ENCODE assay signal across 13 cellular contexts in the genomic region with DNA sequence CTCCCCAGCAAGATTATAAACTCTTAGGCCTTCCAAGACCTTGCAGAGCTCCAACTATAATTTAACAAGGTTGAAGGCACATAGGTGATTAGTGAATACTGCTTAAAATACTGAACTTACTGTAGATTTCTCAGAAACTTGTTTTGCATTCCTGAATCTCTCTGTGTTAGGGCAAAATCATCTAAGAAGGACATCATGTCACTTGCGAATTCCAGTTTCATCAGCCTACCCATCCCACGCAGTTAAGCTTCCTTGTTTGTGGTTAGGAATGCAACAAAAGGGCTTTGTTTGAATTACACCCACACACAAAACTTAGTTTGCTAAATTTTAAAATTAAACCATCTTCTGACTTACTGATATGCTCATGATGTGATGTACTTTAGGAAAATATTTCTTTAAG.
DNase-seq lines count a peak whose midpoint lies in the region; ATAC-seq and TF ChIP-seq lines count a peak whose summit lies in the region.
"Had no signal": no experiment of that assay in that cellular context is flagged by ENCODE, and none has a peak within 500 bp of the region (broad histone marks: within the 10 kb centered on the region; RNA-seq: fewer than 3 reads in every experiment).

No MANE protein-coding gene starts in this region.

- TF ChIP-seq RAD21 in IMR-90 (IDR thresholded peaks at IDR 0.05; ENCODE audit: low read length) = no peak

- H2BK15ac ChIP-seq in IMR-90 (ENCODE audit: low read depth, low read length) = peak overlapping the region; percentile 35; the same call in 1 of the 3 replicates

- DNase-seq in AG04450 (ENCODE audit: low read depth, low spot score) (peak; percentile 72), IMR-90 (peak; percentile 91), breast epithelium (ENCODE audit: low spot score in 2 of 2) (peak in 1 of 2 donors; percentile 74), left colon (no peak), activated gamma-delta T cell (lab: John Stamatoyannopoulos, UW) (no peak), glutamatergic neuron (no peak)
- no peak for DNase-seq in activated T-helper 1 cell treated with anti-CD3 and anti-CD28 coated beads, Interleukin-12 subunit alpha, Interleukin-12 subunit beta, Interleukin-2, Interleukin-4 antibody, amounts not matched to agents 30 ng/mL and 10 ng/mL and 1 ng/mL, durations not matched to agents 14 hours and 24 hours and 36 hours (ENCODE audit: low spot score)
- DNase-seq: activated CD8-positive, alpha-beta T cell treated with anti-CD3 and anti-CD28 coated beads, Interleukin-2, amount 10 ng/mL, durations not matched to agents 7 days and 5 days; CD4-positive, CD25-positive, alpha-beta regulatory T cell; NCI-H1092; Peyer's patch had no signal

- H4K5ac ChIP-seq in IMR-90 (ENCODE audit: low read depth, low read length) = peak overlapping the region; percentile 53; the same call in 1 of the 2 replicates

- no peaks in the 10 kb centered on the region for H4K20me1 ChIP-seq in IMR-90 (ENCODE audit: insufficient read depth, low read length)

- H3K4me3 ChIP-seq in AG04450 (ENCODE audit: low read depth, low read length) = no peak overlapping the region
- no peak overlapping the region for H3K4me3 ChIP-seq in IMR-90 (ENCODE audit: insufficient read depth, low read depth, low read length)
- no peak overlapping the region for H3K4me3 ChIP-seq in breast epithelium
- H3K4me3 ChIP-seq: Peyer's patch had no signal

- H3K79me1 ChIP-seq in IMR-90 (ENCODE audit: low read depth in 1 of 2, low read length in 2 of 2) = peaks cover 25 to 68% of the 10 kb centered on the region in 2 experiments

- H2AK9ac ChIP-seq in IMR-90 (replicated peaks; ENCODE audit: low read depth, low read length, poor library complexity) = no peak overlapping the region

- peak overlapping the region; percentile 82 for H3K56ac ChIP-seq in IMR-90 (ENCODE audit: extremely low read depth, insufficient read depth, low read length)

- no CpG with 5 or more reads among the region's 2 CpGs for WGBS in IMR-90 (ENCODE audit: extremely low coverage in 2 of 2, insufficient read length in 1 of 2), 2 experiments

- H3K27ac ChIP-seq in AG04450 (ENCODE audit: low read depth, low read length) (peak overlapping the region; percentile 68), IMR-90 (ENCODE audit: insufficient read depth, low read length) (peak overlapping the region; percentile 42; the same call in 1 of the 2 replicates), breast epithelium (peak overlapping the region; percentile 81 to 86)
- H3K27ac ChIP-seq: Peyer's patch had no signal

- peak overlapping the region; percentile 47 to 56 for H4K8ac ChIP-seq in IMR-90 (ENCODE audit: low read depth in 2 of 2, low read length in 2 of 2)

- H3K27me3 ChIP-seq in AG04450 (ENCODE audit: control insufficient read depth, insufficient read depth, low read length) (no peaks in the 10 kb centered on the region), IMR-90 (ENCODE audit: control insufficient read depth, insufficient read depth, low read length) (no peaks in the 10 kb centered on the region), breast epithelium (no peaks in the 10 kb centered on the region)
- H3K27me3 ChIP-seq: Peyer's patch had no signal

- H3K36me3 ChIP-seq in IMR-90 (ENCODE audit: control insufficient read depth, insufficient read depth, low read length) = no peaks in the 10 kb centered on the region
- H3K36me3 ChIP-seq in breast epithelium = no peaks in the 10 kb centered on the region
- H3K36me3 ChIP-seq: Peyer's patch had no signal

- H2BK120ac ChIP-seq in IMR-90 (ENCODE audit: low read depth, low read length) = peak overlapping the region; percentile 90

- CTCF ChIA-PET in AG04450 (lab: Charles Lee) (interaction anchor here (1.0 kb wide), 1 partner anchor 265 kb away, joined by 3 read pairs; no protein-coding TSS in a partner anchor), IMR-90 (lab: Yijun Ruan, JAX) (interaction anchor here (0.8 to 1.3 kb wide), 3 partner anchors 10 to 155 kb away, joined by 3 to 4 read pairs (median 3); no protein-coding TSS in a partner anchor)

- no peaks in the 10 kb centered on the region for H3K9me3 Mint-ChIP-seq in activated T-helper 1 cell treated with anti-CD3 and anti-CD28 coated beads, Interleukin-12 subunit alpha, Interleukin-12 subunit beta, Interleukin-2, Interleukin-4 antibody, amounts not matched to agents 30 ng/mL and 10 ng/mL and 1 ng/mL, durations not matched to agents 14 hours and 24 hours and 36 hours
- no peaks in the 10 kb centered on the region for H3K9me3 Mint-ChIP-seq in glutamatergic neuron (ENCODE audit: unreplicated experiment)
- H3K9me3 Mint-ChIP-seq: type B pancreatic cell had no signal

- dilution Hi-C loops in IMR-90 (cut with HindIII; ENCODE audit: low sequenced_read_pairs, unreplicated experiment) = no loop called here

- H3K27ac Mint-ChIP-seq in activated T-helper 1 cell treated with anti-CD3 and anti-CD28 coated beads, Interleukin-12 subunit alpha, Interleukin-12 subunit beta, Interleukin-2, Interleukin-4 antibody, amounts not matched to agents 30 ng/mL and 10 ng/mL and 1 ng/mL, durations not matched to agents 14 hours and 24 hours and 36 hours = no peak overlapping the region
- no peak overlapping the region for H3K27ac Mint-ChIP-seq in glutamatergic neuron (ENCODE audit: unreplicated experiment)
- H3K27ac Mint-ChIP-seq: activated CD8-positive, alpha-beta T cell treated with anti-CD3 and anti-CD28 coated beads, Interleukin-2, amount 10 ng/mL, durations not matched to agents 7 days and 5 days; CD4-positive, CD25-positive, alpha-beta regulatory T cell had no signal

- H3K27me3 Mint-ChIP-seq in activated T-helper 1 cell treated with anti-CD3 and anti-CD28 coated beads, Interleukin-12 subunit alpha, Interleukin-12 subunit beta, Interleukin-2, Interleukin-4 antibody, amounts not matched to agents 30 ng/mL and 10 ng/mL and 1 ng/mL, durations not matched to agents 14 hours and 24 hours and 36 hours (ENCODE audit: insufficient read depth) = peaks cover 5% of the 10 kb centered on the region
- H3K27me3 Mint-ChIP-seq in glutamatergic neuron (ENCODE audit: unreplicated experiment) = peaks cover 4% of the 10 kb centered on the region
- H3K27me3 Mint-ChIP-seq: type B pancreatic cell had no signal

- peak; percentile 77 for ATAC-seq in IMR-90 (ENCODE audit: low read depth)
- peak; percentile 28 for ATAC-seq in left colon
- no peak for ATAC-seq in GM21717 (IDR thresholded peaks at IDR 0.05; ENCODE audit: unreplicated experiment)
- ATAC-seq: activated CD8-positive, alpha-beta T cell treated with anti-CD3 and anti-CD28 coated beads, Interleukin-2, amount 10 ng/mL, durations not matched to agents 7 days and 5 days had no signal

- H2AFZ ChIP-seq in IMR-90 (replicated peaks; ENCODE audit: low read length, poor library complexity) = no peak overlapping the region

- H2AK5ac ChIP-seq in IMR-90 (ENCODE audit: low read depth, low read length) = peak overlapping the region; percentile 46; the same call in 1 of the 2 replicates

- intact Hi-C loops in IMR-90 (cut with micrococcal nuclease) (no loop called here), breast epithelium (cut with DNase I; ENCODE audit: low total_unique reads) (no loop called here), left colon (cut with DNase I, micrococcal nuclease) (no loop called here)
- intact Hi-C loops in activated T-helper 1 cell treated with anti-CD3 and anti-CD28 coated beads, Interleukin-12 subunit alpha, Interleukin-12 subunit beta, Interleukin-2, Interleukin-4 antibody, amounts not matched to agents 30 ng/mL and 10 ng/mL and 1 ng/mL, durations not matched to agents 14 hours and 24 hours and 36 hours (cut with micrococcal nuclease) = no loop called here

- H4K91ac ChIP-seq in IMR-90 (ENCODE audit: insufficient read depth, low read depth, low read length) = peak overlapping the region; percentile 92

- in situ Hi-C loops in IMR-90 (cut with MboI; ENCODE audit: low sequenced_read_pairs) = no loop called here

- TF ChIP-seq POLR2A in IMR-90 (IDR thresholded peaks at IDR 0.05; ENCODE audit: low read depth, low read length) (no peak), breast epithelium (IDR thresholded peaks at IDR 0.05) (no peak)

- H3K36me3 Mint-ChIP-seq in activated T-helper 1 cell treated with anti-CD3 and anti-CD28 coated beads, Interleukin-12 subunit alpha, Interleukin-12 subunit beta, Interleukin-2, Interleukin-4 antibody, amounts not matched to agents 30 ng/mL and 10 ng/mL and 1 ng/mL, durations not matched to agents 14 hours and 24 hours and 36 hours (ENCODE audit: low read depth) = no peaks in the 10 kb centered on the region
- no peaks in the 10 kb centered on the region for H3K36me3 Mint-ChIP-seq in glutamatergic neuron (ENCODE audit: unreplicated experiment)
- H3K36me3 Mint-ChIP-seq: CD4-positive, CD25-positive, alpha-beta regulatory T cell had no signal

- H3K9me3 ChIP-seq in AG04450 (ENCODE audit: control insufficient read depth, insufficient read depth, low read length) = no peaks in the 10 kb centered on the region
- no peaks in the 10 kb centered on the region for H3K9me3 ChIP-seq in IMR-90 (ENCODE audit: control insufficient read depth, insufficient read depth, low read length)
- no peaks in the 10 kb centered on the region for H3K9me3 ChIP-seq in breast epithelium
- H3K9me3 ChIP-seq: Peyer's patch had no signal

- H3K4me3 Mint-ChIP-seq in activated T-helper 1 cell treated with anti-CD3 and anti-CD28 coated beads, Interleukin-12 subunit alpha, Interleukin-12 subunit beta, Interleukin-2, Interleukin-4 antibody, amounts not matched to agents 30 ng/mL and 10 ng/mL and 1 ng/mL, durations not matched to agents 14 hours and 24 hours and 36 hours = no peak overlapping the region
- H3K4me3 Mint-ChIP-seq in glutamatergic neuron (ENCODE audit: unreplicated experiment) = no peak overlapping the region
- H3K4me3 Mint-ChIP-seq: activated CD8-positive, alpha-beta T cell treated with anti-CD3 and anti-CD28 coated beads, Interleukin-2, amount 10 ng/mL, durations not matched to agents 7 days and 5 days; CD4-positive, CD25-positive, alpha-beta regulatory T cell; type B pancreatic cell had no signal

- no peaks in the 10 kb centered on the region for H3K4me1 Mint-ChIP-seq in activated T-helper 1 cell treated with anti-CD3 and anti-CD28 coated beads, Interleukin-12 subunit alpha, Interleukin-12 subunit beta, Interleukin-2, Interleukin-4 antibody, amounts not matched to agents 30 ng/mL and 10 ng/mL and 1 ng/mL, durations not matched to agents 14 hours and 24 hours and 36 hours (ENCODE audit: low read depth)
- H3K4me1 Mint-ChIP-seq in glutamatergic neuron (ENCODE audit: low read depth, unreplicated experiment) = peaks cover 7% of the 10 kb centered on the region
- H3K4me1 Mint-ChIP-seq: CD4-positive, CD25-positive, alpha-beta regulatory T cell had no signal

- H3K14ac ChIP-seq in IMR-90 (replicated peaks; ENCODE audit: low read depth, low read length) = peak overlapping the region; percentile 75

- H3K4me1 ChIP-seq in IMR-90 (ENCODE audit: control insufficient read depth, insufficient read depth, low read length) (peaks cover 18% of the 10 kb centered on the region), breast epithelium (peaks cover 0 to 19% of the 10 kb centered on the region in 2 donors)
- H3K4me1 ChIP-seq: Peyer's patch had no signal

- peak overlapping the region; percentile 79; the same call in 1 of the 2 replicates for H3K4ac ChIP-seq in IMR-90 (ENCODE audit: low read depth, low read length)

- H3K4me2 ChIP-seq in IMR-90 (ENCODE audit: low read depth, low read length) = peak overlapping the region; percentile 0; the same call in 1 of the 2 replicates

- H3K23ac ChIP-seq in IMR-90 (ENCODE audit: low read depth, low read length) = peak overlapping the region; percentile 86; the same call in 1 of the 2 replicates

- peak overlapping the region; percentile 89 for H2BK5ac ChIP-seq in IMR-90 (ENCODE audit: low read depth, low read length, poor library complexity, severe bottlenecking)

- TF ChIP-seq CTCF in AG04450 (IDR thresholded peaks at IDR 0.05; ENCODE audit: low read depth, low read length) = no peak
- TF ChIP-seq CTCF in IMR-90 (conservative IDR thresholded peaks at IDR 0.05; ENCODE audit: low read depth, low read length) = no peak
- no peak for TF ChIP-seq CTCF in breast epithelium (IDR thresholded peaks at IDR 0.05)
- TF ChIP-seq CTCF in glutamatergic neuron (IDR thresholded peaks at IDR 0.05; ENCODE audit: partially characterized antibody, unreplicated experiment) = no peak

- no TSS peak for BruUV-seq in IMR-90 (replicated peaks; lab: Mats Ljungman, UMichigan)

- POLR2A ChIA-PET in AG04450 (lab: Yijun Ruan, JAX) = interaction anchor here (1.0 to 1.2 kb wide), 3 partner anchors 14 to 30 kb away, joined by 4 to 5 read pairs (median 4); no protein-coding TSS in a partner anchor
- POLR2A ChIA-PET in IMR-90 (lab: Charles Lee; ENCODE audit: unreplicated experiment) = no interaction called here

- no peak overlapping the region; the same call in 1 of the 2 replicates for H3K9ac ChIP-seq in IMR-90 (ENCODE audit: low read depth, low read length)

- peak overlapping the region; percentile 87 for H2BK20ac ChIP-seq in IMR-90 (ENCODE audit: low read depth, low read length)

- peaks cover 9% of the 10 kb centered on the region for H3K9me1 ChIP-seq in IMR-90 (ENCODE audit: insufficient read depth, low read length)

- peak overlapping the region; percentile 66; the same call in 1 of the 2 replicates for H3K18ac ChIP-seq in IMR-90 (ENCODE audit: low read depth, low read length)

Comparison
In these comparisons a context has a peak if more than half of its experiments do, and no peak if none do; other contexts are left out.
1. DNase-seq: peak in AG04450 (single experiment) and IMR-90 (single experiment); none in left colon (0 of 2), activated T-helper 1 cell treated with anti-CD3 and anti-CD28 coated beads, Interleukin-12 subunit alpha, Interleukin-12 subunit beta, Interleukin-2, Interleukin-4 antibody, amounts not matched to agents 30 ng/mL and 10 ng/mL and 1 ng/mL, durations not matched to agents 14 hours and 24 hours and 36 hours (single experiment), activated gamma-delta T cell (single experiment) and glutamatergic neuron (single experiment).
2. Peak in every context shown above with its lines, with median percentiles within 50 percentile points of each other: H3K27ac ChIP-seq.